In genomic region chr12:92041742-92042141, GRCh38 we compare ENCODE assay signal across 13 cellular contexts.
DNase-seq lines count a peak whose midpoint lies in the region; ATAC-seq, FAIRE-seq and TF ChIP-seq lines count a peak whose summit lies in the region.
"Had no signal": no experiment of that assay in that cellular context is flagged by ENCODE, and none has a peak within 500 bp of the region (broad histone marks: within the 10 kb centered on the region; RNA-seq: fewer than 3 reads in every experiment).

No MANE protein-coding gene starts in this region.

- peak; percentile 61 for FAIRE-seq in H54 (lab: Jason Lieb, UNC)
- FAIRE-seq: kidney had no signal

- peak overlapping the region; percentile 63 for H3K27ac Mint-ChIP-seq in T-helper 2 cell treated with Interferon-gamma antibody and Interleukin-4, amounts not matched to agents 5 μg/mL and 100 μg/mL, for 36 hours
- no peak overlapping the region for H3K27ac Mint-ChIP-seq in activated T-helper 2 cell treated with anti-CD3 and anti-CD28 coated beads, Interferon-gamma antibody, Interleukin-2, Interleukin-4, amounts not matched to agents 10 μg/mL and 5 μg/mL and 100 μg/mL, durations not matched to agents 14 hours and 24 hours and 36 hours

- H3K27ac ChIP-seq in psoas muscle: no peak overlapping the region

- H3K36me3 ChIP-seq in psoas muscle (ENCODE audit: insufficient read depth in 1 of 2, low read depth in 1 of 2): no peaks in the 10 kb centered on the region
- H3K36me3 ChIP-seq: spleen had no signal

- H3K9me3 ChIP-seq in psoas muscle: no peaks in the 10 kb centered on the region
- H3K9me3 ChIP-seq: spleen had no signal

- H3K4me3 Mint-ChIP-seq in T-helper 2 cell treated with Interferon-gamma antibody and Interleukin-4, amounts not matched to agents 5 μg/mL and 100 μg/mL, for 36 hours: no peak overlapping the region
- H3K4me3 Mint-ChIP-seq in activated T-helper 2 cell treated with anti-CD3 and anti-CD28 coated beads, Interferon-gamma antibody, Interleukin-2, Interleukin-4, amounts not matched to agents 10 μg/mL and 5 μg/mL and 100 μg/mL, durations not matched to agents 14 hours and 24 hours and 36 hours (ENCODE audit: low read depth): no peak overlapping the region

- H3K36me3 Mint-ChIP-seq in T-helper 2 cell treated with Interferon-gamma antibody and Interleukin-4, amounts not matched to agents 5 μg/mL and 100 μg/mL, for 36 hours (ENCODE audit: low read depth): peaks cover 1% of the 10 kb centered on the region
- peaks cover 30% of the 10 kb centered on the region for H3K36me3 Mint-ChIP-seq in activated T-helper 2 cell treated with anti-CD3 and anti-CD28 coated beads, Interferon-gamma antibody, Interleukin-2, Interleukin-4, amounts not matched to agents 10 μg/mL and 5 μg/mL and 100 μg/mL, durations not matched to agents 14 hours and 24 hours and 36 hours (ENCODE audit: low read depth)

- no peak overlapping the region for H3K4me3 ChIP-seq in psoas muscle
- H3K4me3 ChIP-seq: spleen had no signal

- 32 to 45% (median 45%) methylated on average over 1 of the region's 1 CpG for WGBS in psoas muscle, 3 donors

- DNase-seq in activated CD4-positive, alpha-beta T cell treated with anti-CD3 and anti-CD28 coated beads for 48 hours: peak; percentile 21
- DNase-seq in activated CD4-positive, alpha-beta T cell treated with anti-CD3 and anti-CD28 coated beads, Interleukin-2, amount 50 U/mL, for 1 hour: no peak
- peak; percentile 5 for DNase-seq in H54 (ENCODE audit: insufficient read length, low spot score)
- no peak for DNase-seq in T-helper 2 cell treated with Interferon-gamma antibody and Interleukin-4, amounts not matched to agents 5 μg/mL and 100 μg/mL, for 36 hours (ENCODE audit: low spot score)
- DNase-seq in islet precursor cell: peak; percentile 69
- no peak for DNase-seq in activated T-helper 2 cell treated with anti-CD3 and anti-CD28 coated beads, Interferon-gamma antibody, Interleukin-2, Interleukin-4, amounts not matched to agents 10 μg/mL and 5 μg/mL and 100 μg/mL, durations not matched to agents 14 hours and 24 hours and 36 hours (ENCODE audit: low spot score)
- no peak for DNase-seq in psoas muscle
- DNase-seq in NCI-H82 treated with DMSO at 0.1 percent for 48 hours (lab: John Stamatoyannopoulos, UW; ENCODE audit: unreplicated experiment): no peak
- DNase-seq: kidney; NCI-H526; spleen; stimulated activated CD8-positive, alpha-beta memory T cell treated with anti-CD3 and anti-CD28 coated beads, Interleukin-4, amount 100 ng/mL, for 48 hours had no signal

- H3K4me1 ChIP-seq in psoas muscle: no peaks in the 10 kb centered on the region

- no peaks in the 10 kb centered on the region for H3K27me3 Mint-ChIP-seq in T-helper 2 cell treated with Interferon-gamma antibody and Interleukin-4, amounts not matched to agents 5 μg/mL and 100 μg/mL, for 36 hours (ENCODE audit: low read depth)
- H3K27me3 Mint-ChIP-seq in activated T-helper 2 cell treated with anti-CD3 and anti-CD28 coated beads, Interferon-gamma antibody, Interleukin-2, Interleukin-4, amounts not matched to agents 10 μg/mL and 5 μg/mL and 100 μg/mL, durations not matched to agents 14 hours and 24 hours and 36 hours (ENCODE audit: low read depth): no peaks in the 10 kb centered on the region

- H3K27me3 ChIP-seq in psoas muscle (ENCODE audit: insufficient read depth in 3 of 3, low read length in 2 of 3): no peaks in the 10 kb centered on the region
- H3K27me3 ChIP-seq: spleen had no signal

- TF ChIP-seq CTCF in psoas muscle (IDR thresholded peaks at IDR 0.05): no peak

- intact Hi-C loops in activated T-helper 2 cell treated with anti-CD3 and anti-CD28 coated beads, Interferon-gamma antibody, Interleukin-2, Interleukin-4, amounts not matched to agents 10 μg/mL and 5 μg/mL and 100 μg/mL, durations not matched to agents 14 hours and 24 hours and 36 hours (cut with micrococcal nuclease): loop anchor here (5.0 to 10.0 kb wide), 3 partner anchors 164 to 463 kb away; no protein-coding TSS in a partner anchor
- intact Hi-C loops in psoas muscle (cut with DNase I): no loop called here

- TF ChIP-seq POLR2A in H54 (IDR thresholded peaks at IDR 0.05; ENCODE audit: low read depth, low read length): no peak

- peaks cover 56% of the 10 kb centered on the region for H3K4me1 Mint-ChIP-seq in T-helper 2 cell treated with Interferon-gamma antibody and Interleukin-4, amounts not matched to agents 5 μg/mL and 100 μg/mL, for 36 hours (ENCODE audit: low read depth)
- H3K4me1 Mint-ChIP-seq in activated T-helper 2 cell treated with anti-CD3 and anti-CD28 coated beads, Interferon-gamma antibody, Interleukin-2, Interleukin-4, amounts not matched to agents 10 μg/mL and 5 μg/mL and 100 μg/mL, durations not matched to agents 14 hours and 24 hours and 36 hours (ENCODE audit: low read depth): peaks cover 68% of the 10 kb centered on the region

- peaks cover 3% of the 10 kb centered on the region for H3K9me3 Mint-ChIP-seq in T-helper 2 cell treated with Interferon-gamma antibody and Interleukin-4, amounts not matched to agents 5 μg/mL and 100 μg/mL, for 36 hours
- peaks cover 4% of the 10 kb centered on the region for H3K9me3 Mint-ChIP-seq in activated T-helper 2 cell treated with anti-CD3 and anti-CD28 coated beads, Interferon-gamma antibody, Interleukin-2, Interleukin-4, amounts not matched to agents 10 μg/mL and 5 μg/mL and 100 μg/mL, durations not matched to agents 14 hours and 24 hours and 36 hours

- no peak for ATAC-seq in psoas muscle
- ATAC-seq: SK-N-SH treated with all-trans-retinoic acid at 6 μM for 48 hours had no signal

Comparison
In these comparisons a context has a peak if more than half of its experiments do, and no peak if none do; other contexts are left out.
1. DNase-seq: peak in activated CD4-positive, alpha-beta T cell treated with anti-CD3 and anti-CD28 coated beads for 48 hours (single experiment), H54 (single experiment) and islet precursor cell (single experiment); none in activated CD4-positive, alpha-beta T cell treated with anti-CD3 and anti-CD28 coated beads, Interleukin-2, amount 50 U/mL, for 1 hour (single experiment), T-helper 2 cell treated with Interferon-gamma antibody and Interleukin-4, amounts not matched to agents 5 μg/mL and 100 μg/mL, for 36 hours (single experiment), activated T-helper 2 cell treated with anti-CD3 and anti-CD28 coated beads, Interferon-gamma antibody, Interleukin-2, Interleukin-4, amounts not matched to agents 10 μg/mL and 5 μg/mL and 100 μg/mL, durations not matched to agents 14 hours and 24 hours and 36 hours (single experiment), psoas muscle (0 of 2) and NCI-H82 treated with DMSO at 0.1 percent for 48 hours (single experiment).